Comparison of ENCODE assay signal across 14 cellular contexts in genomic region chr10:132430231-132430743, GRCh38.
"Had no signal": no experiment of that assay in that cellular context is flagged by ENCODE, and none has a peak within 500 bp of the region (broad histone marks: within the 10 kb centered on the region; RNA-seq: fewer than 3 reads in every experiment).

No MANE protein-coding gene starts in this region.

- H3K27me3 Mint-ChIP-seq: activated naive CD4-positive, alpha-beta T cell treated with anti-CD3 and anti-CD28 coated beads, Interleukin-2, amount 10 ng/mL, durations not matched to agents 7 days and 5 days; naive thymus-derived CD4-positive, alpha-beta T cell; stimulated activated naive CD8-positive, alpha-beta T cell treated with anti-CD3 and anti-CD28 coated beads, Interleukin-15, amount 100 ng/mL, for 72 hours had no signal

- H3K27ac ChIP-seq: lower lobe of right lung, testis, VCaP had no signal

- H3K9me3 Mint-ChIP-seq: activated naive CD4-positive, alpha-beta T cell treated with anti-CD3 and anti-CD28 coated beads, Interleukin-2, amount 10 ng/mL, durations not matched to agents 7 days and 5 days; endodermal cell; stimulated activated naive CD8-positive, alpha-beta T cell treated with anti-CD3 and anti-CD28 coated beads, Interleukin-15, amount 100 ng/mL, for 72 hours had no signal

- H3K4me1 Mint-ChIP-seq: endodermal cell had no signal

- H3K27ac Mint-ChIP-seq: activated naive CD4-positive, alpha-beta T cell treated with anti-CD3 and anti-CD28 coated beads, Interleukin-2, amount 10 ng/mL, durations not matched to agents 7 days and 5 days; endodermal cell had no signal

- H3K27me3 ChIP-seq: body of pancreas, testis had no signal

- H3K9me3 ChIP-seq: body of pancreas, lower lobe of right lung, testis had no signal

- ATAC-seq: left cardiac atrium; naive thymus-derived CD4-positive, alpha-beta T cell; stimulated activated naive CD8-positive, alpha-beta T cell treated with anti-CD3 and anti-CD28 coated beads, Interleukin-15, amount 100 ng/mL, for 72 hours had no signal

- DNase-seq: activated CD4-positive, alpha-beta T cell treated with anti-CD3 and anti-CD28 coated beads for 4 hours; activated CD8-positive, alpha-beta memory T cell treated with anti-CD3 and anti-CD28 coated beads for 24 hours; activated naive CD4-positive, alpha-beta T cell treated with anti-CD3 and anti-CD28 coated beads, Interleukin-2, amount 10 ng/mL, durations not matched to agents 7 days and 5 days; endodermal cell; left cardiac atrium; lower lobe of right lung; midbrain; naive thymus-derived CD4-positive, alpha-beta T cell; stimulated activated CD4-positive, alpha-beta T cell treated with anti-CD3 and anti-CD28 coated beads, Interleukin-4, amount 100 ng/mL, for 1 hour; stimulated activated naive CD8-positive, alpha-beta T cell treated with anti-CD3 and anti-CD28 coated beads, Interleukin-15, amount 100 ng/mL, for 72 hours; T-helper 1 cell; testis had no signal

- H3K36me3 Mint-ChIP-seq: activated naive CD4-positive, alpha-beta T cell treated with anti-CD3 and anti-CD28 coated beads, Interleukin-2, amount 10 ng/mL, durations not matched to agents 7 days and 5 days; naive thymus-derived CD4-positive, alpha-beta T cell had no signal

- H3K4me3 Mint-ChIP-seq: activated naive CD4-positive, alpha-beta T cell treated with anti-CD3 and anti-CD28 coated beads, Interleukin-2, amount 10 ng/mL, durations not matched to agents 7 days and 5 days; endodermal cell; naive thymus-derived CD4-positive, alpha-beta T cell; stimulated activated naive CD8-positive, alpha-beta T cell treated with anti-CD3 and anti-CD28 coated beads, Interleukin-15, amount 100 ng/mL, for 72 hours had no signal

- H3K4me3 ChIP-seq: body of pancreas, lower lobe of right lung, testis had no signal
